ENCODE assay signal across 8 cellular contexts in genomic region chr16:74709477-74709877, GRCh38. TPM values are rescaled to one million over a fixed set of nuclear protein-coding genes. Genes with fewer than 3 reads are reported as not detected.
DNase-seq lines count a peak whose midpoint lies in the region; ATAC-seq and TF ChIP-seq lines count a peak whose summit lies in the region.

No MANE protein-coding gene starts in this region.

- ATAC-seq in GM21423 (IDR thresholded peaks at IDR 0.05; ENCODE audit: unreplicated experiment): peak; percentile 84
- peak; percentile 99 for ATAC-seq in naive thymus-derived CD4-positive, alpha-beta T cell

- no peak overlapping the region for H3K4me2 ChIP-seq in OCI-LY7 (ENCODE audit: low read length)

- no peak overlapping the region for H3K27ac ChIP-seq in OCI-LY7 (ENCODE audit: low read depth, low read length, poor library complexity, severe bottlenecking)
- no peak overlapping the region for H3K27ac ChIP-seq in naive thymus-derived CD4-positive, alpha-beta T cell (ENCODE audit: low read depth, low read length)

- peak overlapping the region; percentile 52; the same call in 1 of the 2 replicates for H2AFZ ChIP-seq in OCI-LY7 (ENCODE audit: low read length)

- intact Hi-C loops in OCI-LY7 (cut with micrococcal nuclease; ENCODE audit: unreplicated experiment): loop anchor here (1.0 to 5.0 kb wide), 4 partner anchors 63 to 401 kb away; partner anchors contain the start of gene FA2H
- intact Hi-C loops in naive thymus-derived CD4-positive, alpha-beta T cell (cut with micrococcal nuclease): loop anchor here (1.0 to 10.0 kb wide), 10 partner anchors 8 to 725 kb away; partner anchors contain the start of genes CFDP1 (in 1 of the 2), PSMD7 (in 1 of the 2) and ZNRF1 (in 1 of the 2)

- H3K4me3 ChIP-seq in OCI-LY7 (ENCODE audit: low read depth, low read length, poor library complexity, severe bottlenecking) (no peak overlapping the region), epithelial cell of proximal tubule (ENCODE audit: low read depth, low read length) (no peak overlapping the region)
- no peak overlapping the region for H3K4me3 ChIP-seq in naive thymus-derived CD4-positive, alpha-beta T cell (ENCODE audit: low read length)

- H3K9me3 Mint-ChIP-seq in naive thymus-derived CD4-positive, alpha-beta T cell: no peaks in the 10 kb centered on the region

- no peaks in the 10 kb centered on the region for H3K9me2 ChIP-seq in OCI-LY7 (ENCODE audit: insufficient read depth, low read length)

- CTCF ChIA-PET in OCI-LY7 (lab: Charles Lee; ENCODE audit: unreplicated experiment): interaction anchor here (1.5 kb wide), 1 partner anchor 153 kb away, joined by 10 read pairs; no protein-coding TSS in a partner anchor
- CTCF ChIA-PET in naive thymus-derived CD4-positive, alpha-beta T cell (lab: Charles Lee): interaction anchor here (1.3 to 2.0 kb wide), 4 partner anchors 9 to 402 kb away, joined by 3 to 10 read pairs (median 9); partner anchors contain the start of gene MLKL

- H3K79me2 ChIP-seq in OCI-LY7 (ENCODE audit: insufficient read depth, low read depth, low read length): no peaks in the 10 kb centered on the region

- H4K20me1 ChIP-seq in OCI-LY7 (ENCODE audit: insufficient read depth, low read length): no peaks in the 10 kb centered on the region

- no peak overlapping the region for H3K4me3 Mint-ChIP-seq in naive thymus-derived CD4-positive, alpha-beta T cell

- no peaks in the 10 kb centered on the region for H3K4me1 ChIP-seq in OCI-LY7 (ENCODE audit: insufficient read depth, low read length, poor library complexity, severe bottlenecking)
- no peaks in the 10 kb centered on the region for H3K4me1 ChIP-seq in naive thymus-derived CD4-positive, alpha-beta T cell (ENCODE audit: control insufficient read depth in 2 of 2, insufficient read depth in 2 of 2, low read length in 2 of 2)

- H3K36me3 ChIP-seq in OCI-LY7 (ENCODE audit: insufficient read depth, low read length): no peaks in the 10 kb centered on the region
- no peaks in the 10 kb centered on the region for H3K36me3 ChIP-seq in naive thymus-derived CD4-positive, alpha-beta T cell (ENCODE audit: control insufficient read depth in 2 of 3, insufficient read depth in 3 of 3, low read length in 3 of 3)

- H3K27me3 ChIP-seq in naive thymus-derived CD4-positive, alpha-beta T cell (ENCODE audit: control insufficient read depth in 2 of 2, insufficient read depth in 2 of 2, low read length in 2 of 2): no peaks in the 10 kb centered on the region

- H3K9me3 ChIP-seq in OCI-LY7 (ENCODE audit: low read length): no peaks in the 10 kb centered on the region
- no peaks in the 10 kb centered on the region for H3K9me3 ChIP-seq in naive thymus-derived CD4-positive, alpha-beta T cell (ENCODE audit: control insufficient read depth in 2 of 3, low read length in 3 of 3)

- H3K4me1 Mint-ChIP-seq in naive thymus-derived CD4-positive, alpha-beta T cell: peaks cover 4 to 10% (median 6%) of the 10 kb centered on the region in 7 donors

- peak; percentile 54 for DNase-seq in COR-L47 (lab: John Stamatoyannopoulos, UW)
- DNase-seq in HuH-7.5 (ENCODE audit: low spot score): peak; percentile 78
- peak; percentile 80 for DNase-seq in OCI-LY7 (ENCODE audit: low spot score)
- DNase-seq in activated T-cell treated with anti-CD3 and anti-CD28 coated beads for 4 hours: peak; percentile 74
- no peak for DNase-seq in epithelial cell of proximal tubule (ENCODE audit: low read depth)
- DNase-seq in naive thymus-derived CD4-positive, alpha-beta T cell: peak; percentile 62 to 86 (median 78)
- DNase-seq in stimulated activated CD8-positive, alpha-beta memory T cell treated with anti-CD3 and anti-CD28 coated beads, Interleukin-7, amount 100 ng/mL, for 48 hours (ENCODE audit: extremely low read depth in 1 of 2, low read depth in 1 of 2): peak; percentile 47 to 58

- H3K36me3 Mint-ChIP-seq in naive thymus-derived CD4-positive, alpha-beta T cell: no peaks in the 10 kb centered on the region

- peak overlapping the region in 5 of 9 donors; percentile 3 to 85 (median 29) for H3K27ac Mint-ChIP-seq in naive thymus-derived CD4-positive, alpha-beta T cell

- H3K27me3 Mint-ChIP-seq in naive thymus-derived CD4-positive, alpha-beta T cell: peaks cover 0 to 6% (median 0%) of the 10 kb centered on the region in 5 donors

- peak; percentile 100 for TF ChIP-seq CTCF in OCI-LY7 (conservative IDR thresholded peaks at IDR 0.05; ENCODE audit: low read length)
- TF ChIP-seq CTCF in epithelial cell of proximal tubule (conservative IDR thresholded peaks at IDR 0.05; ENCODE audit: low read depth, low read length): peak; percentile 98

- no TSS peak for BruUV-seq in OCI-LY7 (replicated peaks; lab: Mats Ljungman, UMichigan)

- POLR2A ChIA-PET in OCI-LY7 (lab: Charles Lee): interaction anchor here (0.9 to 1.1 kb wide), 3 partner anchors 11 to 152 kb away, joined by 3 to 5 read pairs (median 5); no protein-coding TSS in a partner anchor
- POLR2A ChIA-PET in naive thymus-derived CD4-positive, alpha-beta T cell (lab: Charles Lee): interaction anchor here (2.1 kb wide), 1 partner anchor 8 kb away, joined by 11 read pairs; the partner anchor contains the start of gene MLKL

RNA-seq across cellular contexts. Expression of gene MLKL, which starts 8.8 kb away (rescaled TPM):
- 7.3 and 8.0 TPM in 2 replicates for total RNA-seq in OCI-LY7 (2014; rRNA removed; shearing (Covaris generic))
- total RNA-seq in OCI-LY7 (2022) (8.3 and 9.0 TPM in 2 replicates), epithelial cell of proximal tubule (16.9 and 19.6 TPM in 2 replicates)
- total RNA-seq in naive thymus-derived CD4-positive, alpha-beta T cell: 10 to 100 TPM; 26.9 to 52.4 (median 38.3) TPM
- 1 to 10 TPM; 7.9 to 8.0 TPM for polyA plus RNA-seq in naive thymus-derived CD4-positive, alpha-beta T cell

RNA-seq across cellular contexts. Expression of gene RFWD3, which starts 42.8 kb away (rescaled TPM):
- 56.3 and 79.7 TPM in 2 replicates for total RNA-seq in OCI-LY7 (2014; rRNA removed; shearing (Covaris generic))
- total RNA-seq in OCI-LY7 (2022) (133 and 134 TPM in 2 replicates), epithelial cell of proximal tubule (29.1 and 49.3 TPM in 2 replicates)
- 10 to 100 TPM; 39.3 to 88.0 (median 56.9) TPM for total RNA-seq in naive thymus-derived CD4-positive, alpha-beta T cell
- polyA plus RNA-seq in naive thymus-derived CD4-positive, alpha-beta T cell: 10 to 100 TPM; 16.9 to 29.9 TPM
